In the genomic region with DNA sequence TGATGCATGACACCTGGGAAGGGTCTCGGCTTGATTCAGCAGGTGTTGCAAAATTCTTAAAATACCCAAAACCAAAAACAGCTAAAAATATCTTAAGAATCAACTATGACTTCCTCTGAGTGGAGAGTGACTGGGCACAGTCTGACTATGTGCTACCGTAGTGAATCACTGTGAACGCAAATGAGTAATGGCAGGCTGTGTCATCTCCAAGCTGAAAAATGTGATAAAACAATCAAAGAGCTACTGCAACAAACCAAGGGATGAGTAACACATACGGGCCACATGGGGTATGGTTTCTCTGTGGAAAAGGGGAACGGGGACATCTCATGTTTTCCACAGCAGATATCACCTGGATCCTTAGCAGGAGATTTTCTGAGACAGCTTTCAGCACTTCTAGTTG, we compare ENCODE assay signal across 8 cellular contexts.
DNase-seq lines count a peak whose midpoint lies in the region; ATAC-seq and TF ChIP-seq lines count a peak whose summit lies in the region.

No MANE protein-coding gene starts in this region.

- no peak for TF ChIP-seq EP300 in SK-N-SH (IDR thresholded peaks at IDR 0.05; ENCODE audit: borderline replicate concordance in 1 of 2, low read depth in 1 of 2, low read length in 1 of 2)

- H3K27ac ChIP-seq in SK-N-SH (ENCODE audit: low read depth in 2 of 2, low read length in 1 of 2) (no peak overlapping the region), RWPE1 (no peak overlapping the region), H9 (ENCODE audit: insufficient read length, low read depth, low read length) (no peak overlapping the region)

- no peaks in the 10 kb centered on the region for H3K9me2 ChIP-seq in SK-N-SH

- no peak overlapping the region for H3K18ac ChIP-seq in H9 (ENCODE audit: insufficient read length, low read depth, low read length)

- H2BK120ac ChIP-seq in H9 (ENCODE audit: low read depth, low read length, poor library complexity, severe bottlenecking): no peak overlapping the region

- no peaks in the 10 kb centered on the region for H3K36me3 ChIP-seq in SK-N-SH (replicated peaks in 1 of 2; ENCODE audit: control insufficient read depth in 1 of 2, insufficient read depth in 2 of 2, low read length in 1 of 2)

- no peak overlapping the region for H2AFZ ChIP-seq in SK-N-SH (ENCODE audit: low read depth)
- no peak overlapping the region for H2AFZ ChIP-seq in H9 (ENCODE audit: low read length)

- H3K79me1 ChIP-seq in H9 (ENCODE audit: insufficient read depth, low read depth, low read length, poor library complexity, severe bottlenecking): no peaks in the 10 kb centered on the region

- H2BK12ac ChIP-seq in H9 (ENCODE audit: insufficient read length, low read depth, low read length): no peak overlapping the region

- no peak overlapping the region for H3K56ac ChIP-seq in H9 (ENCODE audit: insufficient read length, low read depth, low read length)

- peaks cover 0 to 12% (median 4%) of the 10 kb centered on the region in 3 experiments; a peak in 3 of 7 replicates for H3K36me3 Mint-ChIP-seq in H9 (ENCODE audit: insufficient read depth in 1 of 3, low read depth in 3 of 3)

- no peak for DNase-seq in SK-N-SH
- DNase-seq in RWPE1 (ENCODE audit: low spot score): peak; percentile 78
- peak; percentile 60 for DNase-seq in non-pigmented ciliary epithelial cell (ENCODE audit: low read depth)
- no peak for DNase-seq in NCI-H2227 treated with DMSO at 0.1 percent for 48 hours (lab: John Stamatoyannopoulos, UW)
- no peak for DNase-seq in H9
- DNase-seq in middle frontal gyrus (ENCODE audit: extremely low spot score, low spot score): no peak

- TF ChIP-seq CTCF in SK-N-SH (IDR thresholded peaks at IDR 0.05) (no peak), RWPE1 (conservative IDR thresholded peaks at IDR 0.05; ENCODE audit: low read depth) (no peak), H9 (conservative IDR thresholded peaks at IDR 0.05) (no peak)

- no peak overlapping the region for H3K4me3 ChIP-seq in SK-N-SH (ENCODE audit: low read depth in 2 of 2, low read length in 1 of 2)

- no peak overlapping the region for H2BK5ac ChIP-seq in H9 (ENCODE audit: insufficient read length, low read length)

- CTCF ChIA-PET in SK-N-SH (lab: Yijun Ruan, JAX) (interaction anchor here (0.6 to 3.7 kb wide), 29 partner anchors 9 to 1553 kb away, joined by 3 to 35 read pairs (median 4); no protein-coding TSS in a partner anchor), RWPE1 (lab: Yijun Ruan, JAX) (interaction anchor here (0.6 to 2.7 kb wide), 4 partner anchors 16 to 990 kb away, joined by 3 to 12 read pairs (median 4); no protein-coding TSS in a partner anchor)

- peaks cover 27 to 35% of the 10 kb centered on the region in 2 experiments for H3K4me1 Mint-ChIP-seq in H9

- no peak overlapping the region for H3K14ac ChIP-seq in H9 (ENCODE audit: insufficient read depth, low read length)

- H3K27me3 ChIP-seq in SK-N-SH (ENCODE audit: insufficient read depth) (peaks cover 24% of the 10 kb centered on the region; the same call in 1 of the 2 replicates), H9 (ENCODE audit: insufficient read depth, low read length) (no peaks in the 10 kb centered on the region)

- H3K4ac ChIP-seq in H9 (ENCODE audit: low read depth, low read length): no peak overlapping the region

- no peaks in the 10 kb centered on the region for H3K27me3 Mint-ChIP-seq in H9 (ENCODE audit: low read depth)

- H2BK15ac ChIP-seq in H9 (ENCODE audit: low read depth, low read length): no peak overlapping the region

- H3K4me2 ChIP-seq in SK-N-SH: no peak overlapping the region
- no peak overlapping the region for H3K4me2 ChIP-seq in H9 (ENCODE audit: insufficient read depth, insufficient read length, low read length)

- H3K9me3 Mint-ChIP-seq in H9: peaks cover 11% of the 10 kb centered on the region in 2 experiments

- no peak overlapping the region for H4K8ac ChIP-seq in H9 (replicated peaks; ENCODE audit: insufficient read length, low read depth, low read length)

- no peak overlapping the region for H3K9ac ChIP-seq in SK-N-SH
- no peak overlapping the region for H3K9ac ChIP-seq in H9 (ENCODE audit: extremely low read depth, insufficient read length, low read length)

- H3K4me1 ChIP-seq in SK-N-SH (ENCODE audit: control insufficient read depth in 1 of 2, insufficient read depth in 2 of 2, low read depth in 1 of 2, low read length in 1 of 2) (no peaks in the 10 kb centered on the region), H9 (ENCODE audit: insufficient read depth, low read length) (peaks cover 7% of the 10 kb centered on the region)

- H3F3A ChIP-seq in SK-N-SH (replicated peaks; ENCODE audit: insufficient read depth): no peaks in the 10 kb centered on the region

- ATAC-seq in SK-N-SH treated with all-trans-retinoic acid at 6 μM for 48 hours (no peak), HG02678 (IDR thresholded peaks at IDR 0.05; ENCODE audit: unreplicated experiment) (peak; percentile 53)

- no peak for TF ChIP-seq RAD21 in SK-N-SH (IDR thresholded peaks at IDR 0.05; ENCODE audit: low read length)

- H3K9me3 ChIP-seq in SK-N-SH: no peaks in the 10 kb centered on the region
- no peaks in the 10 kb centered on the region for H3K9me3 ChIP-seq in H9 (ENCODE audit: control insufficient read depth, low read depth, low read length)

- POLR2A ChIA-PET in SK-N-SH (lab: Yijun Ruan, JAX): no interaction called here
- POLR2A ChIA-PET in RWPE1 (lab: Yijun Ruan, JAX; ENCODE audit: low non-redundant PET): no interaction called here

- H2AK5ac ChIP-seq in H9 (ENCODE audit: insufficient read length, low read length): no peak overlapping the region

- H3K23me2 ChIP-seq in H9 (ENCODE audit: insufficient read length, low read depth, low read length, poor library complexity, severe bottlenecking): no peaks in the 10 kb centered on the region

- no peaks in the 10 kb centered on the region for H4K20me1 ChIP-seq in SK-N-SH (ENCODE audit: insufficient read depth)
- H4K20me1 ChIP-seq in H9 (ENCODE audit: control insufficient read depth, insufficient read depth, insufficient read length): no peaks in the 10 kb centered on the region

- H3K23ac ChIP-seq in H9 (ENCODE audit: insufficient read length, low read depth, low read length): no peak overlapping the region

- no peak overlapping the region for H4K5ac ChIP-seq in H9 (ENCODE audit: insufficient read length, low read depth, low read length)

- 4% methylated on average over 5 of the region's 5 CpGs for WGBS in SK-N-SH (ENCODE audit: low lambda C conversion rate)
- WGBS in H9 (ENCODE audit: extremely low coverage, insufficient read length, low lambda C conversion rate): no CpG with 5 or more reads among the region's 5 CpGs

- no peaks in the 10 kb centered on the region for H3K79me2 ChIP-seq in SK-N-SH (ENCODE audit: insufficient read depth)
- H3K79me2 ChIP-seq in H9 (ENCODE audit: insufficient read depth, low read length): no peaks in the 10 kb centered on the region

- no peak overlapping the region for H2BK20ac ChIP-seq in H9 (ENCODE audit: low read depth, low read length, poor library complexity, severe bottlenecking)

- H4K91ac ChIP-seq in H9 (ENCODE audit: insufficient read length, low read depth, low read length): no peak overlapping the region

- no peak overlapping the region for H3K27ac Mint-ChIP-seq in H9

- H3T11ph ChIP-seq in H9 (ENCODE audit: low read length): no peak overlapping the region

- H3K4me3 Mint-ChIP-seq in H9: no peak overlapping the region

TF ChIP-seq in SK-N-SH, 30 proteins besides CTCF, POLR2A, EP300 and RAD21:
- TF ChIP-seq TCF12 (IDR thresholded peaks at IDR 0.05) (0 out of 2 replicates have a peak, but pooled peaks have one; percentile 5), FOSL2 (IDR thresholded peaks at IDR 0.05; ENCODE audit: borderline replicate concordance, low read depth) (peak; percentile 25; the same call in 1 of the 2 replicates)
- TF ChIP-seq, protein P1, sequence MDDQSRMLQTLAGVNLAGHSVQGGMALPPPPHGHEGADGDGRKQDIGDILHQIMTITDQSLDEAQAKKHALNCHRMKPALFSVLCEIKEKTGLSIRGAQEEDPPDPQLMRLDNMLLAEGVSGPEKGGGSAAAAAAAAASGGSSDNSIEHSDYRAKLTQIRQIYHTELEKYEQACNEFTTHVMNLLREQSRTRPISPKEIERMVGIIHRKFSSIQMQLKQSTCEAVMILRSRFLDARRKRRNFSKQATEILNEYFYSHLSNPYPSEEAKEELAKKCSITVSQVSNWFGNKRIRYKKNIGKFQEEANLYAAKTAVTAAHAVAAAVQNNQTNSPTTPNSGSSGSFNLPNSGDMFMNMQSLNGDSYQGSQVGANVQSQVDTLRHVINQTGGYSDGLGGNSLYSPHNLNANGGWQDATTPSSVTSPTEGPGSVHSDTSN (IDR thresholded peaks at IDR 0.05): 0 out of 2 replicates have a peak, but pooled peaks have one; percentile 8
- TF ChIP-seq, protein P2, sequence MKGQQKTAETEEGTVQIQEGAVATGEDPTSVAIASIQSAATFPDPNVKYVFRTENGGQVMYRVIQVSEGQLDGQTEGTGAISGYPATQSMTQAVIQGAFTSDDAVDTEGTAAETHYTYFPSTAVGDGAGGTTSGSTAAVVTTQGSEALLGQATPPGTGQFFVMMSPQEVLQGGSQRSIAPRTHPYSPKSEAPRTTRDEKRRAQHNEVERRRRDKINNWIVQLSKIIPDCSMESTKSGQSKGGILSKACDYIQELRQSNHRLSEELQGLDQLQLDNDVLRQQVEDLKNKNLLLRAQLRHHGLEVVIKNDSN (IDR thresholded peaks at IDR 0.05; ENCODE audit: borderline replicate concordance, low read depth): no peak

TF ChIP-seq in SK-N-SH treated with all-trans-retinoic acid at 6 μM for 48 hours, 23 proteins besides CTCF, POLR2A, EP300 and RAD21:
- no peak for TF ChIP-seq ZC3H10 (CRISPR knock-in tag; IDR thresholded peaks at IDR 0.05)
TF ChIP-seq in SK-N-SH treated with all-trans-retinoic acid at 6 μM for 48 hours: peak in this region for 0.

Comparison
In these comparisons a context has a peak if more than half of its experiments do, and no peak if none do; other contexts are left out.
1. DNase-seq: peak in RWPE1 (single experiment) and non-pigmented ciliary epithelial cell (single experiment); none in SK-N-SH (single experiment), NCI-H2227 treated with DMSO at 0.1 percent for 48 hours (single experiment), H9 (single experiment) and middle frontal gyrus (single experiment).